Comparison of ENCODE assay signal across 12 cellular contexts in genomic region chr11:112302226-112302868, GRCh38. TPM values are rescaled to one million over a fixed set of nuclear protein-coding genes. Genes with fewer than 3 reads are reported as not detected.
DNase-seq lines count a peak whose midpoint lies in the region; ATAC-seq, FAIRE-seq and TF ChIP-seq lines count a peak whose summit lies in the region.
"Had no signal": no experiment of that assay in that cellular context is flagged by ENCODE, and none has a peak within 500 bp of the region (broad histone marks: within the 10 kb centered on the region; RNA-seq: fewer than 3 reads in every experiment).

No MANE protein-coding gene starts in this region.

- TF ChIP-seq POLR2A in erythroblast (IDR thresholded peaks at IDR 0.05; ENCODE audit: low read length), result no peak

- intact Hi-C loops in CD14-positive monocyte (cut with micrococcal nuclease), result no loop called here

- no peaks in the 10 kb centered on the region for H3K36me3 Mint-ChIP-seq in CD14-positive monocyte

- peaks cover 8% of the 10 kb centered on the region for H3K4me1 Mint-ChIP-seq in CD14-positive monocyte

- peaks cover 0 to 4% (median 1%) of the 10 kb centered on the region in 3 donors for H3K27me3 Mint-ChIP-seq in CD14-positive monocyte (ENCODE audit: low read depth in 3 of 3)

- no peak overlapping the region for H3K4me3 Mint-ChIP-seq in CD14-positive monocyte
- H3K4me3 Mint-ChIP-seq: activated T-helper 1 cell treated with anti-CD3 and anti-CD28 coated beads, Interleukin-12 subunit alpha, Interleukin-12 subunit beta, Interleukin-2, Interleukin-4 antibody, amounts not matched to agents 30 ng/mL and 10 ng/mL and 1 ng/mL, durations not matched to agents 14 hours and 24 hours and 36 hours had no signal

- H3K9me3 Mint-ChIP-seq in CD14-positive monocyte, result peaks cover 0 to 1% (median 0%) of the 10 kb centered on the region in 7 donors
- H3K9me3 Mint-ChIP-seq: activated T-helper 1 cell treated with anti-CD3 and anti-CD28 coated beads, Interleukin-12 subunit alpha, Interleukin-12 subunit beta, Interleukin-2, Interleukin-4 antibody, amounts not matched to agents 30 ng/mL and 10 ng/mL and 1 ng/mL, durations not matched to agents 14 hours and 24 hours and 36 hours had no signal

- ATAC-seq in GM21390 (IDR thresholded peaks at IDR 0.05; ENCODE audit: unreplicated experiment) (no peak), HG02885 (IDR thresholded peaks at IDR 0.05; ENCODE audit: poor library complexity, unreplicated experiment) (no peak)

- peak overlapping the region in 2 of 7 donors; percentile 23 to 48 for H3K27ac Mint-ChIP-seq in CD14-positive monocyte
- H3K27ac Mint-ChIP-seq: activated T-helper 1 cell treated with anti-CD3 and anti-CD28 coated beads, Interleukin-12 subunit alpha, Interleukin-12 subunit beta, Interleukin-2, Interleukin-4 antibody, amounts not matched to agents 30 ng/mL and 10 ng/mL and 1 ng/mL, durations not matched to agents 14 hours and 24 hours and 36 hours had no signal

- peak; percentile 7 for DNase-seq in NCI-H82 (lab: John Stamatoyannopoulos, UW)
- no peak for DNase-seq in NCI-H82 treated with DMSO at 0.1 percent for 48 hours (lab: John Stamatoyannopoulos, UW; ENCODE audit: unreplicated experiment)
- DNase-seq in RCC 7860 (ENCODE audit: low spot score), result peak; percentile 8
- peak; percentile 56 to 67 for DNase-seq in erythroblast (lab: John Stamatoyannopoulos, UW)
- peak; percentile 36 for DNase-seq in renal cortical epithelial cell (ENCODE audit: low read depth)
- DNase-seq in CD14-positive monocyte (ENCODE audit: low spot score), result no peak
- DNase-seq: NCI-H1694 treated with DMSO at 0.1 percent for 48 hours, uterus had no signal

- no peak for FAIRE-seq in RCC 7860 (lab: Jason Lieb, UNC)

- TF ChIP-seq CTCF in CD14-positive monocyte (IDR thresholded peaks at IDR 0.05), result no peak

RNA-seq across cellular contexts. Expression of gene PLET1, which starts 41.7 kb away (rescaled TPM):
- not detected in 2 replicates for total RNA-seq in renal cortical epithelial cell
- not detected for polyA plus RNA-seq in CD14-positive monocyte
- total RNA-seq: activated T-helper 1 cell treated with anti-CD3 and anti-CD28 coated beads, Interleukin-12 subunit alpha, Interleukin-12 subunit beta, Interleukin-2, Interleukin-4 antibody, amounts not matched to agents 30 ng/mL and 10 ng/mL and 1 ng/mL, durations not matched to agents 14 hours and 24 hours and 36 hours; lower leg skin; uterus had no signal

Comparison
In these comparisons a context has a peak if more than half of its experiments do, and no peak if none do; other contexts are left out.
1. DNase-seq: peak in NCI-H82 (single experiment), RCC 7860 (single experiment), erythroblast (2 of 2) and renal cortical epithelial cell (single experiment); none in NCI-H82 treated with DMSO at 0.1 percent for 48 hours (single experiment) and CD14-positive monocyte (single experiment).